Comparison of ENCODE assay signal across 1 cellular context in the genomic region with DNA sequence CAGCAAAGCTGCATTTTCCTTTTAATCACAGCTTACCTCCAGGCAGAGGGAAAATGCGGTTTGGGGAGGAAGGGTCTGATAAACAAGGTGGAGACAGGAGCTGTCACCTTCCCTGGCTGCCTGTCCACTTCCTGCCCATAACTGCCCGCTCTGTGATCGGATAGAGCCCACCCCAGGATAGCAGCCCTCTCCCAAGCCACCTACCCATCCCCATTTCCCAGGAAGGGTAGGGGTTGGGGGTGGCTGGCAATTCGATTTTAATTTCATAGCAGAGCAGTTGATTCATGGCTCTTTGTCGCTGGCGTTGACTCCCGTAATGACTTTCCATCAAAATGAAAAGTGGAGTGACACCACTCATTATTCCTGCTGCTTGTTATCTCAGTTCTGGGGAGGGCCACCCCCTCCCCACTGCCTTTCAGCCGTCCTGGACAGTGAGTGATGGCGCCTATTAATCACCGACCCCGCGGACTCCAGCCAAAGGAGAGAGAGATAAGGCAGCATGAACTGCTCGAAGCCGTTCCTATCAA.
A peak's percentile ranks its signal among the peaks of the same experiment; 100 is the strongest.
TF ChIP-seq lines count a peak whose summit lies in the region.

No MANE protein-coding gene starts in this region.

TF ChIP-seq in K562, 482 proteins besides CTCF, POLR2A, EP300 and RAD21 (continued from another document and continues in another):
- TF ChIP-seq PATZ1 (CRISPR knock-in tag; IDR thresholded peaks at IDR 0.05; ENCODE audit: borderline replicate concordance) (peak; percentile 90; the same call in 1 of the 2 replicates), MECOM (CRISPR knock-in tag; IDR thresholded peaks at IDR 0.05) (peak; percentile 56; the same call in 1 of the 2 replicates), SPI1 (IDR thresholded peaks at IDR 0.05; ENCODE audit: borderline replicate concordance, low read depth, low read length) (no peak), ZFX (CRISPR knock-in tag; IDR thresholded peaks at IDR 0.05) (no peak), ERF (CRISPR knock-in tag; IDR thresholded peaks at IDR 0.05) (no peak), JUNB (CRISPR knock-in tag; conservative IDR thresholded peaks at IDR 0.05) (no peak), DDX20 (tag; IDR thresholded peaks at IDR 0.05; ENCODE audit: low read depth) (no peak), MEF2D (tag; conservative IDR thresholded peaks at IDR 0.05; ENCODE audit: low read depth) (no peak), ZNF12 (CRISPR knock-in tag; IDR thresholded peaks at IDR 0.05) (no peak), STAT5B (CRISPR knock-in tag; IDR thresholded peaks at IDR 0.05) (no peak), GTF2B (IDR thresholded peaks at IDR 0.05; ENCODE audit: extremely low read depth, insufficient read length) (no peak), NRF1 (conservative IDR thresholded peaks at IDR 0.05 in 1 of 2, IDR thresholded peaks at IDR 0.05 in 1 of 2) (no peak), CEBPG (CRISPR knock-in tag; IDR thresholded peaks at IDR 0.05) (no peak), CEBPG (tag; conservative IDR thresholded peaks at IDR 0.05 in 1 of 2, IDR thresholded peaks at IDR 0.05 in 1 of 2) (no peak), JUN (IDR thresholded peaks at IDR 0.05; ENCODE audit: borderline replicate concordance, low read depth, low read length) (no peak), JUN (CRISPR knock-in tag; IDR thresholded peaks at IDR 0.05; ENCODE audit: borderline replicate concordance) (no peak), ZFP36 (IDR thresholded peaks at IDR 0.05; ENCODE audit: low read depth, low read length, partially characterized antibody) (peak; percentile 52), NFIC (IDR thresholded peaks at IDR 0.05) (peak; percentile 54), ZFP1 (CRISPR knock-in tag; IDR thresholded peaks at IDR 0.05) (no peak), ZNF324 (CRISPR knock-in tag; IDR thresholded peaks at IDR 0.05) (no peak), U2AF1 (optimal IDR thresholded peaks at IDR 0.05; ENCODE audit: low read depth, low read length) (no peak), BRD9 (IDR thresholded peaks at IDR 0.05; ENCODE audit: low read depth, partially characterized antibody) (no peak), HNRNPL (IDR thresholded peaks at IDR 0.05; ENCODE audit: low read depth, low read length) (no peak), MAZ (CRISPR knock-in tag; conservative IDR thresholded peaks at IDR 0.05 in 1 of 2, IDR thresholded peaks at IDR 0.05 in 1 of 2) (peak; percentile 43 to 83; a peak in 1 of 4 replicates), SAP30 (IDR thresholded peaks at IDR 0.05; ENCODE audit: borderline replicate concordance, insufficient read depth, low read depth, low read length, poor library complexity, severe bottlenecking) (no peak), FOXA3 (CRISPR knock-in tag; conservative IDR thresholded peaks at IDR 0.05 in 1 of 2, IDR thresholded peaks at IDR 0.05 in 1 of 2) (no peak), ZNF316 (IDR thresholded peaks at IDR 0.05) (no peak), CREB3 (tag; conservative IDR thresholded peaks at IDR 0.05; ENCODE audit: low read depth) (no peak), GABPB2 (CRISPR knock-in tag; conservative IDR thresholded peaks at IDR 0.05) (no peak), BRF2 (IDR thresholded peaks at IDR 0.05; ENCODE audit: borderline replicate concordance, insufficient read depth, insufficient read length) (no peak), SMAD2 (IDR thresholded peaks at IDR 0.05; ENCODE audit: low read depth, low read length) (no peak), RBM22 (IDR thresholded peaks at IDR 0.05; ENCODE audit: low read depth, low read length, poor library complexity, severe bottlenecking) (no peak), JUND (IDR thresholded peaks at IDR 0.05; ENCODE audit: borderline replicate concordance, low read depth, low read length) (peak; percentile 48), JUND (tag; IDR thresholded peaks at IDR 0.05; ENCODE audit: borderline replicate concordance, low read depth, low read length) (peak; percentile 49; the same call in 1 of the 3 replicates), RCOR1 (IDR thresholded peaks at IDR 0.05; ENCODE audit: borderline replicate concordance in 1 of 2, low read depth in 2 of 2, low read length in 2 of 2) (peak in 1 of 2 experiments; percentile 81; a peak in 2 of 4 replicates), PML (IDR thresholded peaks at IDR 0.05; ENCODE audit: low read length) (peak; percentile 31; the same call in 1 of the 2 replicates), PHB2 (IDR thresholded peaks at IDR 0.05; ENCODE audit: low read depth) (no peak), SMAD4 (CRISPR knock-in tag; conservative IDR thresholded peaks at IDR 0.05) (peak; percentile 36; the same call in 1 of the 2 replicates), BMI1 (IDR thresholded peaks at IDR 0.05; ENCODE audit: low read length) (no peak), ZNF174 (CRISPR knock-in tag; IDR thresholded peaks at IDR 0.05) (no peak), KHSRP (IDR thresholded peaks at IDR 0.05) (no peak), ZKSCAN1 (IDR thresholded peaks at IDR 0.05; ENCODE audit: low read depth, low read length) (no peak), TFAM (CRISPR knock-in tag; conservative IDR thresholded peaks at IDR 0.05) (no peak), OTX1 (CRISPR knock-in tag; IDR thresholded peaks at IDR 0.05) (0 out of 2 replicates have a peak, but pooled peaks have one; percentile 24)
- TF ChIP-seq, protein P1, sequence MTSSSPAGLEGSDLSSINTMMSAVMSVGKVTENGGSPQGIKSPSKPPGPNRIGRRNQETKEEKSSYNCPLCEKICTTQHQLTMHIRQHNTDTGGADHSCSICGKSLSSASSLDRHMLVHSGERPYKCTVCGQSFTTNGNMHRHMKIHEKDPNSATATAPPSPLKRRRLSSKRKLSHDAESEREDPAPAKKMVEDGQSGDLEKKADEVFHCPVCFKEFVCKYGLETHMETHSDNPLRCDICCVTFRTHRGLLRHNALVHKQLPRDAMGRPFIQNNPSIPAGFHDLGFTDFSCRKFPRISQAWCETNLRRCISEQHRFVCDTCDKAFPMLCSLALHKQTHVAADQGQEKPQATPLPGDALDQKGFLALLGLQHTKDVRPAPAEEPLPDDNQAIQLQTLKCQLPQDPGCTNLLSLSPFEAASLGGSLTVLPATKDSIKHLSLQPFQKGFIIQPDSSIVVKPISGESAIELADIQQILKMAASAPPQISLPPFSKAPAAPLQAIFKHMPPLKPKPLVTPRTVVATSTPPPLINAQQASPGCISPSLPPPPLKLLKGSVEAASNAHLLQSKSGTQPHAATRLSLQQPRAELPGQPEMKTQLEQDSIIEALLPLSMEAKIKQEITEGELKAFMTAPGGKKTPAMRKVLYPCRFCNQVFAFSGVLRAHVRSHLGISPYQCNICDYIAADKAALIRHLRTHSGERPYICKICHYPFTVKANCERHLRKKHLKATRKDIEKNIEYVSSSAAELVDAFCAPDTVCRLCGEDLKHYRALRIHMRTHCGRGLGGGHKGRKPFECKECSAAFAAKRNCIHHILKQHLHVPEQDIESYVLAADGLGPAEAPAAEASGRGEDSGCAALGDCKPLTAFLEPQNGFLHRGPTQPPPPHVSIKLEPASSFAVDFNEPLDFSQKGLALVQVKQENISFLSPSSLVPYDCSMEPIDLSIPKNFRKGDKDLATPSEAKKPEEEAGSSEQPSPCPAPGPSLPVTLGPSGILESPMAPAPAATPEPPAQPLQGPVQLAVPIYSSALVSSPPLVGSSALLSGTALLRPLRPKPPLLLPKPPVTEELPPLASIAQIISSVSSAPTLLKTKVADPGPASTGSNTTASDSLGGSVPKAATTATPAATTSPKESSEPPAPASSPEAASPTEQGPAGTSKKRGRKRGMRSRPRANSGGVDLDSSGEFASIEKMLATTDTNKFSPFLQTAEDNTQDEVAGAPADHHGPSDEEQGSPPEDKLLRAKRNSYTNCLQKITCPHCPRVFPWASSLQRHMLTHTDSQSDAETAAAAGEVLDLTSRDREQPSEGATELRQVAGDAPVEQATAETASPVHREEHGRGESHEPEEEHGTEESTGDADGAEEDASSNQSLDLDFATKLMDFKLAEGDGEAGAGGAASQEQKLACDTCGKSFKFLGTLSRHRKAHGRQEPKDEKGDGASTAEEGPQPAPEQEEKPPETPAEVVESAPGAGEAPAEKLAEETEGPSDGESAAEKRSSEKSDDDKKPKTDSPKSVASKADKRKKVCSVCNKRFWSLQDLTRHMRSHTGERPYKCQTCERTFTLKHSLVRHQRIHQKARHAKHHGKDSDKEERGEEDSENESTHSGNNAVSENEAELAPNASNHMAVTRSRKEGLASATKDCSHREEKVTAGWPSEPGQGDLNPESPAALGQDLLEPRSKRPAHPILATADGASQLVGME (CRISPR knock-in tag; IDR thresholded peaks at IDR 0.05), result no peak
- TF ChIP-seq, protein P2, sequence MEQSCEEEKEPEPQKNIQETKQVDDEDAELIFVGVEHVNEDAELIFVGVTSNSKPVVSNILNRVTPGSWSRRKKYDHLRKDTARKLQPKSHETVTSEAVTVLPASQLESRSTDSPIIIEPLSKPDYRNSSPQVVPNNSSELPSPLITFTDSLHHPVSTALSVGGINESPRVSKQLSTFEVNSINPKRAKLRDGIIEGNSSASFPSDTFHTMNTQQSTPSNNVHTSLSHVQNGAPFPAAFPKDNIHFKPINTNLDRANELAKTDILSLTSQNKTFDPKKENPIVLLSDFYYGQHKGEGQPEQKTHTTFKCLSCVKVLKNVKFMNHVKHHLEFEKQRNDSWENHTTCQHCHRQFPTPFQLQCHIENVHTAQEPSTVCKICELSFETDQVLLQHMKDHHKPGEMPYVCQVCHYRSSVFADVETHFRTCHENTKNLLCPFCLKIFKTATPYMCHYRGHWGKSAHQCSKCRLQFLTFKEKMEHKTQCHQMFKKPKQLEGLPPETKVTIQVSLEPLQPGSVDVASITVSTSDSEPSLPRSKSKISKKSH (CRISPR knock-in tag; IDR thresholded peaks at IDR 0.05), result no peak
- TF ChIP-seq, protein P3, sequence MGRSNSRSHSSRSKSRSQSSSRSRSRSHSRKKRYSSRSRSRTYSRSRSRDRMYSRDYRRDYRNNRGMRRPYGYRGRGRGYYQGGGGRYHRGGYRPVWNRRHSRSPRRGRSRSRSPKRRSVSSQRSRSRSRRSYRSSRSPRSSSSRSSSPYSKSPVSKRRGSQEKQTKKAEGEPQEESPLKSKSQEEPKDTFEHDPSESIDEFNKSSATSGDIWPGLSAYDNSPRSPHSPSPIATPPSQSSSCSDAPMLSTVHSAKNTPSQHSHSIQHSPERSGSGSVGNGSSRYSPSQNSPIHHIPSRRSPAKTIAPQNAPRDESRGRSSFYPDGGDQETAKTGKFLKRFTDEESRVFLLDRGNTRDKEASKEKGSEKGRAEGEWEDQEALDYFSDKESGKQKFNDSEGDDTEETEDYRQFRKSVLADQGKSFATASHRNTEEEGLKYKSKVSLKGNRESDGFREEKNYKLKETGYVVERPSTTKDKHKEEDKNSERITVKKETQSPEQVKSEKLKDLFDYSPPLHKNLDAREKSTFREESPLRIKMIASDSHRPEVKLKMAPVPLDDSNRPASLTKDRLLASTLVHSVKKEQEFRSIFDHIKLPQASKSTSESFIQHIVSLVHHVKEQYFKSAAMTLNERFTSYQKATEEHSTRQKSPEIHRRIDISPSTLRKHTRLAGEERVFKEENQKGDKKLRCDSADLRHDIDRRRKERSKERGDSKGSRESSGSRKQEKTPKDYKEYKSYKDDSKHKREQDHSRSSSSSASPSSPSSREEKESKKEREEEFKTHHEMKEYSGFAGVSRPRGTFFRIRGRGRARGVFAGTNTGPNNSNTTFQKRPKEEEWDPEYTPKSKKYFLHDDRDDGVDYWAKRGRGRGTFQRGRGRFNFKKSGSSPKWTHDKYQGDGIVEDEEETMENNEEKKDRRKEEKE (IDR thresholded peaks at IDR 0.05; ENCODE audit: borderline replicate concordance in 1 of 2, control insufficient read depth in 1 of 2, low read depth in 2 of 2, low read length in 1 of 2), result no peak
